1 cellular context compared by ENCODE assay signal in genomic region chr17:40487371-40488020, GRCh38.
TF ChIP-seq lines count a peak whose summit lies in the region.

No MANE protein-coding gene starts in this region.

TF ChIP-seq in HCT116, 20 proteins besides CTCF, POLR2A, EP300 and RAD21 (continued from another document):
- TF ChIP-seq YY1 (IDR thresholded peaks at IDR 0.05; ENCODE audit: extremely low read depth, insufficient replicate concordance, low read depth, low read length) (no peak), ATF3 (IDR thresholded peaks at IDR 0.05) (no peak), CBX3 (IDR thresholded peaks at IDR 0.05; ENCODE audit: low read depth) (no peak), POLR2AphosphoS5 (IDR thresholded peaks at IDR 0.05; ENCODE audit: low read depth, low read length) (no peak), EGR1 (IDR thresholded peaks at IDR 0.05; ENCODE audit: low read depth) (no peak), FOSL1 (IDR thresholded peaks at IDR 0.05; ENCODE audit: low read depth) (no peak), SRF (IDR thresholded peaks at IDR 0.05; ENCODE audit: low read depth) (no peak), SP1 (IDR thresholded peaks at IDR 0.05; ENCODE audit: low read depth) (no peak), SIN3A (IDR thresholded peaks at IDR 0.05; ENCODE audit: low read depth) (no peak), EZH2 (IDR thresholded peaks at IDR 0.05) (no peak), ZFX (IDR thresholded peaks at IDR 0.05) (no peak), ZBTB33 (IDR thresholded peaks at IDR 0.05; ENCODE audit: extremely low read depth, insufficient replicate concordance, low read length) (no peak), EZH2phosphoT487 (IDR thresholded peaks at IDR 0.05; ENCODE audit: borderline replicate concordance) (no peak), REST (IDR thresholded peaks at IDR 0.05; ENCODE audit: low read depth) (no peak)
